In genomic region chr2:85248741-85249524, GRCh38 we compare ENCODE assay signal across 10 cellular contexts.
DNase-seq lines count a peak whose midpoint lies in the region; ATAC-seq, FAIRE-seq and TF ChIP-seq lines count a peak whose summit lies in the region.
"Had no signal": no experiment of that assay in that cellular context is flagged by ENCODE, and none has a peak within 500 bp of the region (broad histone marks: within the 10 kb centered on the region; RNA-seq: fewer than 3 reads in every experiment).

No MANE protein-coding gene starts in this region.

- H3K36me3 ChIP-seq in SK-N-SH (replicated peaks in 1 of 2; ENCODE audit: control insufficient read depth in 1 of 2, insufficient read depth in 2 of 2, low read length in 1 of 2) (no peaks in the 10 kb centered on the region), pancreas (no peaks in the 10 kb centered on the region)

- H2AFZ ChIP-seq in SK-N-SH (ENCODE audit: low read depth) = no peak overlapping the region

- no peak for TF ChIP-seq RAD21 in SK-N-SH (IDR thresholded peaks at IDR 0.05; ENCODE audit: low read length)

- WGBS in SK-N-SH (ENCODE audit: low lambda C conversion rate) = 62% methylated on average over 7 of the region's 7 CpGs
- 32 to 37% methylated on average over 7 of the region's 7 CpGs for WGBS in pancreas, 2 donors

- peak overlapping the region; percentile 68 for H3K4me2 ChIP-seq in SK-N-SH

- peak overlapping the region; percentile 63 to 64; a peak in 3 of 4 replicates for H3K27ac ChIP-seq in SK-N-SH (ENCODE audit: low read depth in 2 of 2, low read length in 1 of 2)
- peak overlapping the region in 2 of 4 donors; percentile 25 to 55 for H3K27ac ChIP-seq in pancreas

- no peaks in the 10 kb centered on the region for H3K27me3 ChIP-seq in SK-N-SH (ENCODE audit: insufficient read depth)
- H3K27me3 ChIP-seq in pancreas = no peaks in the 10 kb centered on the region

- CTCF ChIA-PET in SK-N-SH (lab: Yijun Ruan, JAX) = interaction anchor here (1.5 to 6.0 kb wide), 5 partner anchors 7 to 204 kb away, joined by 4 to 33 read pairs (median 17); no protein-coding TSS in a partner anchor

- H3K4me1 ChIP-seq in SK-N-SH (ENCODE audit: control insufficient read depth in 1 of 2, insufficient read depth in 2 of 2, low read depth in 1 of 2, low read length in 1 of 2) = peaks cover 35 to 38% of the 10 kb centered on the region in 2 experiments
- peaks cover 5 to 21% (median 13%) of the 10 kb centered on the region in 3 donors for H3K4me1 ChIP-seq in pancreas

- DNase-seq in Daoy (ENCODE audit: low read depth) = peak; percentile 84
- no peak for DNase-seq in SK-N-SH
- peak; percentile 97 for DNase-seq in fibroblast of the aortic adventitia (ENCODE audit: low read depth)
- DNase-seq in pancreas = no peak
- DNase-seq in T-helper 1 cell = no peak
- DNase-seq in NCI-H524 (lab: John Stamatoyannopoulos, UW) = no peak
- DNase-seq: activated CD4-positive, alpha-beta T cell treated with anti-CD3 and anti-CD28 coated beads for 36 hours had no signal

- H3F3A ChIP-seq in SK-N-SH (replicated peaks; ENCODE audit: insufficient read depth) = peaks cover 7% of the 10 kb centered on the region

- peak in 1 of 2 experiments; percentile 64; a peak in 1 of 4 replicates for TF ChIP-seq EP300 in SK-N-SH (IDR thresholded peaks at IDR 0.05; ENCODE audit: borderline replicate concordance in 1 of 2, low read depth in 1 of 2, low read length in 1 of 2)

- no peaks in the 10 kb centered on the region for H4K20me1 ChIP-seq in SK-N-SH (ENCODE audit: insufficient read depth)

- H3K9ac ChIP-seq in SK-N-SH = no peak overlapping the region

- intact Hi-C loops in pancreas (cut with DNase I) = no loop called here

- H3K9me2 ChIP-seq in SK-N-SH = no peaks in the 10 kb centered on the region

- FAIRE-seq in pancreas (lab: Jason Lieb, UNC) = no peak
- FAIRE-seq: islet of Langerhans had no signal

- POLR2A ChIA-PET in SK-N-SH (lab: Yijun Ruan, JAX) = no interaction called here

- H3K4me3 ChIP-seq in SK-N-SH (ENCODE audit: low read depth in 2 of 2, low read length in 1 of 2) = no peak overlapping the region
- peak overlapping the region; percentile 15 for H3K4me3 ChIP-seq in fibroblast of the aortic adventitia (ENCODE audit: low read depth, low read length)
- no peak overlapping the region for H3K4me3 ChIP-seq in pancreas

- TF ChIP-seq CTCF in SK-N-SH (IDR thresholded peaks at IDR 0.05) = no peak
- no peak for TF ChIP-seq CTCF in fibroblast of the aortic adventitia (IDR thresholded peaks at IDR 0.05; ENCODE audit: insufficient read depth, low read length)
- no peak for TF ChIP-seq CTCF in pancreas (IDR thresholded peaks at IDR 0.05)

- H3K79me2 ChIP-seq in SK-N-SH (ENCODE audit: insufficient read depth) = no peaks in the 10 kb centered on the region; the same call in 1 of the 2 replicates

- no peaks in the 10 kb centered on the region for H3K9me3 ChIP-seq in SK-N-SH
- H3K9me3 ChIP-seq in pancreas = no peaks in the 10 kb centered on the region

- ATAC-seq in pancreas = peak; percentile 43 to 55 (median 50)
- no peak for ATAC-seq in GM18870 (IDR thresholded peaks at IDR 0.05; ENCODE audit: unreplicated experiment)
- ATAC-seq in GM19035 (IDR thresholded peaks at IDR 0.05; ENCODE audit: unreplicated experiment) = no peak
- ATAC-seq: activated CD4-positive, alpha-beta T cell treated with anti-CD3 and anti-CD28 coated beads for 36 hours had no signal

TF ChIP-seq in SK-N-SH, 30 proteins besides CTCF, POLR2A, EP300 and RAD21:
- TF ChIP-seq TCF12 (IDR thresholded peaks at IDR 0.05) (peak; percentile 80), REST (IDR thresholded peaks at IDR 0.05; ENCODE audit: low read depth, low read length) (no peak), FOXJ3 (CRISPR knock-in tag; IDR thresholded peaks at IDR 0.05) (no peak), NFIC (IDR thresholded peaks at IDR 0.05; ENCODE audit: borderline replicate concordance) (peak; percentile 68), POLR2AphosphoS5 (IDR thresholded peaks at IDR 0.05; ENCODE audit: low read depth, low read length) (peak; percentile 30; the same call in 1 of the 2 replicates), YY1 (IDR thresholded peaks at IDR 0.05; ENCODE audit: low read depth) (no peak), FOSL2 (IDR thresholded peaks at IDR 0.05; ENCODE audit: borderline replicate concordance, low read depth) (peak; percentile 78; the same call in 1 of the 2 replicates), NRF1 (IDR thresholded peaks at IDR 0.05; ENCODE audit: low read depth, low read length) (no peak), JUND (IDR thresholded peaks at IDR 0.05) (peak; percentile 58; the same call in 1 of the 2 replicates), ELF1 (IDR thresholded peaks at IDR 0.05) (0 out of 2 replicates have a peak, but pooled peaks have one; percentile 11), SMC3 (IDR thresholded peaks at IDR 0.05; ENCODE audit: low read depth, low read length) (no peak), TEAD4 (IDR thresholded peaks at IDR 0.05; ENCODE audit: borderline replicate concordance, insufficient read depth) (0 out of 2 replicates have a peak, but pooled peaks have one; percentile 42), EZH2phosphoT487 (IDR thresholded peaks at IDR 0.05; ENCODE audit: borderline replicate concordance, low read depth) (no peak)
- TF ChIP-seq, protein P1, sequence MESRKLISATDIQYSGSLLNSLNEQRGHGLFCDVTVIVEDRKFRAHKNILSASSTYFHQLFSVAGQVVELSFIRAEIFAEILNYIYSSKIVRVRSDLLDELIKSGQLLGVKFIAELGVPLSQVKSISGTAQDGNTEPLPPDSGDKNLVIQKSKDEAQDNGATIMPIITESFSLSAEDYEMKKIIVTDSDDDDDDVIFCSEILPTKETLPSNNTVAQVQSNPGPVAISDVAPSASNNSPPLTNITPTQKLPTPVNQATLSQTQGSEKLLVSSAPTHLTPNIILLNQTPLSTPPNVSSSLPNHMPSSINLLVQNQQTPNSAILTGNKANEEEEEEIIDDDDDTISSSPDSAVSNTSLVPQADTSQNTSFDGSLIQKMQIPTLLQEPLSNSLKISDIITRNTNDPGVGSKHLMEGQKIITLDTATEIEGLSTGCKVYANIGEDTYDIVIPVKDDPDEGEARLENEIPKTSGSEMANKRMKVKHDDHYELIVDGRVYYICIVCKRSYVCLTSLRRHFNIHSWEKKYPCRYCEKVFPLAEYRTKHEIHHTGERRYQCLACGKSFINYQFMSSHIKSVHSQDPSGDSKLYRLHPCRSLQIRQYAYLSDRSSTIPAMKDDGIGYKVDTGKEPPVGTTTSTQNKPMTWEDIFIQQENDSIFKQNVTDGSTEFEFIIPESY (IDR thresholded peaks at IDR 0.05; ENCODE audit: borderline replicate concordance, low read depth) = no peak
- TF ChIP-seq, protein P2, sequence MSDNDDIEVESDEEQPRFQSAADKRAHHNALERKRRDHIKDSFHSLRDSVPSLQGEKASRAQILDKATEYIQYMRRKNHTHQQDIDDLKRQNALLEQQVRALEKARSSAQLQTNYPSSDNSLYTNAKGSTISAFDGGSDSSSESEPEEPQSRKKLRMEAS (IDR thresholded peaks at IDR 0.05; ENCODE audit: low read depth) = no peak
- TF ChIP-seq, protein P3, sequence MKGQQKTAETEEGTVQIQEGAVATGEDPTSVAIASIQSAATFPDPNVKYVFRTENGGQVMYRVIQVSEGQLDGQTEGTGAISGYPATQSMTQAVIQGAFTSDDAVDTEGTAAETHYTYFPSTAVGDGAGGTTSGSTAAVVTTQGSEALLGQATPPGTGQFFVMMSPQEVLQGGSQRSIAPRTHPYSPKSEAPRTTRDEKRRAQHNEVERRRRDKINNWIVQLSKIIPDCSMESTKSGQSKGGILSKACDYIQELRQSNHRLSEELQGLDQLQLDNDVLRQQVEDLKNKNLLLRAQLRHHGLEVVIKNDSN (IDR thresholded peaks at IDR 0.05; ENCODE audit: borderline replicate concordance, low read depth) = 0 out of 2 replicates have a peak, but pooled peaks have one; percentile 11
- TF ChIP-seq, protein P4, sequence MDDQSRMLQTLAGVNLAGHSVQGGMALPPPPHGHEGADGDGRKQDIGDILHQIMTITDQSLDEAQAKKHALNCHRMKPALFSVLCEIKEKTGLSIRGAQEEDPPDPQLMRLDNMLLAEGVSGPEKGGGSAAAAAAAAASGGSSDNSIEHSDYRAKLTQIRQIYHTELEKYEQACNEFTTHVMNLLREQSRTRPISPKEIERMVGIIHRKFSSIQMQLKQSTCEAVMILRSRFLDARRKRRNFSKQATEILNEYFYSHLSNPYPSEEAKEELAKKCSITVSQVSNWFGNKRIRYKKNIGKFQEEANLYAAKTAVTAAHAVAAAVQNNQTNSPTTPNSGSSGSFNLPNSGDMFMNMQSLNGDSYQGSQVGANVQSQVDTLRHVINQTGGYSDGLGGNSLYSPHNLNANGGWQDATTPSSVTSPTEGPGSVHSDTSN (IDR thresholded peaks at IDR 0.05) = peak; percentile 82

Comparison
In these comparisons a context has a peak if more than half of its experiments do, and no peak if none do; other contexts are left out.
1. DNase-seq: peak in Daoy (single experiment) and fibroblast of the aortic adventitia (single experiment); none in SK-N-SH (single experiment), pancreas (0 of 6), T-helper 1 cell (0 of 5) and NCI-H524 (0 of 2).
2. ATAC-seq: peak in pancreas (4 of 4); none in GM18870 (single experiment) and GM19035 (single experiment).